ENCODE assay signal across 1 cellular context in the genomic region with DNA sequence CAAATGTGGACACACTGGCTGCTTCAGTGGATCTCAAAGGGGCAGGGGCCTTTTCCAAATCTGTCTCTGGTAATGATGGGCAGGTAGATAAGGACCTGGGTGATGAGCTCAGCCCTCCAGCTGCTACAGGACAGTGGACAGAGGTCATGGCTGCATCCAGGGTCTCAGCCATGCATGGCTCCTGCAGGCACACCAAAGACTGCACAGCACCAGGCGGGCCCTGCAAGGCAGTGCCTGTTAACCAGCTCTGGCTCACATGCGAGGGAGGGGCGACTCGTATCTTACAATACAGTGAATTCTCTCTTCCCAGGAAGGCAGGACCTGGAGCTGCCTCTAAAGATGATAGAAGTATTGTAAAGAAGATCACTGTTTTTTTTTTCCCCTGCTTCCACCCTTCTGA.
TF ChIP-seq lines count a peak whose summit lies in the region.

No MANE protein-coding gene starts in this region.

TF ChIP-seq in HepG2, 621 proteins besides CTCF, POLR2A, EP300 and RAD21:
- TF ChIP-seq ZNF264 (CRISPR knock-in tag; IDR thresholded peaks at IDR 0.05) (no peak), WIZ (CRISPR knock-in tag; IDR thresholded peaks at IDR 0.05) (no peak), ZNF253 (CRISPR knock-in tag; IDR thresholded peaks at IDR 0.05; ENCODE audit: borderline replicate concordance) (no peak)
- TF ChIP-seq, protein P1, sequence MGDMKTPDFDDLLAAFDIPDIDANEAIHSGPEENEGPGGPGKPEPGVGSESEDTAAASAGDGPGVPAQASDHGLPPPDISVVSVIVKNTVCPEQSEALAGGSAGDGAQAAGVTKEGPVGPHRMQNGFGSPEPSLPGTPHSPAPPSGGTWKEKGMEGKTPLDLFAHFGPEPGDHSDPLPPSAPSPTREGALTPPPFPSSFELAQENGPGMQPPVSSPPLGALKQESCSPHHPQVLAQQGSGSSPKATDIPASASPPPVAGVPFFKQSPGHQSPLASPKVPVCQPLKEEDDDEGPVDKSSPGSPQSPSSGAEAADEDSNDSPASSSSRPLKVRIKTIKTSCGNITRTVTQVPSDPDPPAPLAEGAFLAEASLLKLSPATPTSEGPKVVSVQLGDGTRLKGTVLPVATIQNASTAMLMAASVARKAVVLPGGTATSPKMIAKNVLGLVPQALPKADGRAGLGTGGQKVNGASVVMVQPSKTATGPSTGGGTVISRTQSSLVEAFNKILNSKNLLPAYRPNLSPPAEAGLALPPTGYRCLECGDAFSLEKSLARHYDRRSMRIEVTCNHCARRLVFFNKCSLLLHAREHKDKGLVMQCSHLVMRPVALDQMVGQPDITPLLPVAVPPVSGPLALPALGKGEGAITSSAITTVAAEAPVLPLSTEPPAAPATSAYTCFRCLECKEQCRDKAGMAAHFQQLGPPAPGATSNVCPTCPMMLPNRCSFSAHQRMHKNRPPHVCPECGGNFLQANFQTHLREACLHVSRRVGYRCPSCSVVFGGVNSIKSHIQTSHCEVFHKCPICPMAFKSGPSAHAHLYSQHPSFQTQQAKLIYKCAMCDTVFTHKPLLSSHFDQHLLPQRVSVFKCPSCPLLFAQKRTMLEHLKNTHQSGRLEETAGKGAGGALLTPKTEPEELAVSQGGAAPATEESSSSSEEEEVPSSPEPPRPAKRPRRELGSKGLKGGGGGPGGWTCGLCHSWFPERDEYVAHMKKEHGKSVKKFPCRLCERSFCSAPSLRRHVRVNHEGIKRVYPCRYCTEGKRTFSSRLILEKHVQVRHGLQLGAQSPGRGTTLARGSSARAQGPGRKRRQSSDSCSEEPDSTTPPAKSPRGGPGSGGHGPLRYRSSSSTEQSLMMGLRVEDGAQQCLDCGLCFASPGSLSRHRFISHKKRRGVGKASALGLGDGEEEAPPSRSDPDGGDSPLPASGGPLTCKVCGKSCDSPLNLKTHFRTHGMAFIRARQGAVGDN (CRISPR knock-in tag; IDR thresholded peaks at IDR 0.05) = peak; percentile 51
